ENCODE assay signal across 11 cellular contexts in genomic region chr18:58716046-58716766, GRCh38.
A peak's percentile ranks its signal among the peaks of the same experiment; 100 is the strongest.
DNase-seq lines count a peak whose midpoint lies in the region; ATAC-seq, FAIRE-seq and TF ChIP-seq lines count a peak whose summit lies in the region.
"Had no signal": no experiment of that assay in that cellular context is flagged by ENCODE, and none has a peak within 500 bp of the region (broad histone marks: within the 10 kb centered on the region; RNA-seq: fewer than 3 reads in every experiment).

No MANE protein-coding gene starts in this region.

- FAIRE-seq in colon (lab: Jason Lieb, UNC), result peak; percentile 38

- no peaks in the 10 kb centered on the region for H3K79me2 ChIP-seq in DND-41 (ENCODE audit: insufficient read depth, low read length)

- no peak overlapping the region for H2AFZ ChIP-seq in DND-41 (ENCODE audit: low read depth, low read length)

- H3K9me3 ChIP-seq in DND-41 (ENCODE audit: insufficient read depth, low read length, severe bottlenecking) (no peaks in the 10 kb centered on the region), KOPT-K1 (ENCODE audit: insufficient read depth, low read length, poor library complexity, severe bottlenecking) (no peaks in the 10 kb centered on the region), WERI-Rb-1 (ENCODE audit: severe bottlenecking) (no peaks in the 10 kb centered on the region)

- H3K4me1 ChIP-seq in DND-41 (ENCODE audit: insufficient read depth, low read length), result no peaks in the 10 kb centered on the region

- ATAC-seq in DND-41 (ENCODE audit: insufficient read depth, low read depth), result peak; percentile 69; the same call in 2 of the 3 replicates

- H3K4me2 ChIP-seq in DND-41 (ENCODE audit: insufficient read depth, low read length), result no peak overlapping the region
- H3K4me2 ChIP-seq: KMS-11 had no signal

- no peak for TF ChIP-seq CTCF in DND-41 (IDR thresholded peaks at IDR 0.05; ENCODE audit: borderline replicate concordance, extremely low read depth, low read length, poor library complexity, severe bottlenecking)
- TF ChIP-seq CTCF in WERI-Rb-1 (IDR thresholded peaks at IDR 0.05; ENCODE audit: low read depth, low read length), result no peak

- H4K20me1 ChIP-seq in DND-41 (ENCODE audit: insufficient read depth, low read length), result no peaks in the 10 kb centered on the region

- H3K27me3 ChIP-seq in DND-41 (ENCODE audit: insufficient read depth, low read length, poor library complexity) (no peaks in the 10 kb centered on the region), WERI-Rb-1 (ENCODE audit: insufficient read depth, low read depth, severe bottlenecking) (no peaks in the 10 kb centered on the region)

- peaks cover 14% of the 10 kb centered on the region for H3K36me3 ChIP-seq in DND-41 (ENCODE audit: insufficient read depth, low read length)
- 0 out of 2 replicates have a peak, but pooled peaks cover 9% of the 10 kb centered on the region for H3K36me3 ChIP-seq in KOPT-K1 (ENCODE audit: insufficient read depth, low read length)
- H3K36me3 ChIP-seq in WERI-Rb-1, result no peaks in the 10 kb centered on the region

- DNase-seq in DND-41 (no peak), GM19238 (ENCODE audit: insufficient read length, low spot score) (peak; percentile 8), NCI-H1436 treated with DMSO at 0.1 percent for 48 hours (lab: John Stamatoyannopoulos, UW) (no peak), anterior cingulate cortex (lab: John Stamatoyannopoulos, UW) (no peak), NCI-H774 (lab: John Stamatoyannopoulos, UW) (no peak), WERI-Rb-1 (no peak)
- DNase-seq: DMS153, GOT3 had no signal

- H3K27ac ChIP-seq in DND-41 (ENCODE audit: low read length) (no peak overlapping the region), KOPT-K1 (ENCODE audit: low read depth, low read length, poor library complexity, severe bottlenecking) (peak overlapping the region; percentile 10), WERI-Rb-1 (no peak overlapping the region)
- H3K27ac ChIP-seq: KMS-11 had no signal

- H3K4me3 ChIP-seq in DND-41 (ENCODE audit: low read depth in 1 of 2, low read length in 2 of 2) (no peak overlapping the region), WERI-Rb-1 (ENCODE audit: low read depth, low read length) (no peak overlapping the region)

- H3K9ac ChIP-seq in DND-41 (ENCODE audit: low read depth, low read length), result no peak overlapping the region
- H3K9ac ChIP-seq: KMS-11 had no signal
